In the genomic region with DNA sequence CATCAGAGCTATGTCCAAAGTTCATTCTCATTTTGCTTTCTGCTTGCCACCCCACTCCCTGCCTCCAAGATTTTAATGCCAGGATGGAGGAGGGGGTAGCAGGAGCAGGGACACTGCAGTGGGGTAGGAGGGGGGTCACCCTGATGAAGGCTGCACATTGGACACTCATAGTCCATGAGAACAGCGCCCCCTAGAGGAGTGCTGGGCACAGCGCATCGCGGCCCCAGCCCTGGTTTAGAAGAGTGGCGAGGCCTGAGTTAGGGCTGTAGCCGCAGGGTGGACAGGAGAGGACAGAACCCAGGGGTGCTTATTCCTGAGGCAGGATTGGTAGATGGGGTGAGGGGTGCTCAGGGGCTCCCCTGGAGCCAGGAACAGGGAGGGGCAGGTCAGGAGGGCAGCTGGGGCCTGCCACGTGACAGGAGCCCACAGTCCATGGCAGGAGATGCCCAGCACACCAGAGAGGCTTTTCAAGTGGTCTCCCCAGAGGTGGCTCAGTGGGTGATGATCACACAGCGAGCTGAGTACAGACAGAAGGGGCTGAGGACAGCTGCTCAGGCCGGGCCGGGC, we compare ENCODE assay signal across 8 cellular contexts.
A peak's percentile ranks its signal among the peaks of the same experiment; 100 is the strongest.
DNase-seq lines count a peak whose midpoint lies in the region; ATAC-seq and TF ChIP-seq lines count a peak whose summit lies in the region.

No MANE protein-coding gene starts in this region.

- H3F3A ChIP-seq in Loucy (ENCODE audit: low read depth) = no peaks in the 10 kb centered on the region

- DNase-seq in GM06990 (ENCODE audit: extremely low read depth, insufficient read length) = no peak
- peak; percentile 41 for DNase-seq in activated naive CD8-positive, alpha-beta T cell treated with anti-CD3 and anti-CD28 coated beads for 36 hours
- DNase-seq in lung microvascular endothelial cell (ENCODE audit: low read depth in 2 of 2) = peak; percentile 30 to 40
- DNase-seq in NCI-H774 (lab: John Stamatoyannopoulos, UW) = no peak
- no peak for DNase-seq in DMS79 treated with DMSO at 0.1 percent for 48 hours (lab: John Stamatoyannopoulos, UW)
- no peak for DNase-seq in NCI-H2171 (lab: John Stamatoyannopoulos, UW)

- H3K79me2 ChIP-seq in Loucy (ENCODE audit: insufficient read depth, low read length) = no peaks in the 10 kb centered on the region

- ATAC-seq in HG03342 (IDR thresholded peaks at IDR 0.05; ENCODE audit: unreplicated experiment) = no peak

- H3K27ac Mint-ChIP-seq in activated naive CD8-positive, alpha-beta T cell treated with anti-CD3 and anti-CD28 coated beads for 36 hours = no peak overlapping the region

- H3K4me3 ChIP-seq in GM06990 (replicated peaks; ENCODE audit: low read depth, low read length) = no peak overlapping the region
- no peak overlapping the region for H3K4me3 ChIP-seq in Loucy (ENCODE audit: low read length, poor library complexity, severe bottlenecking)

- H3K4me2 ChIP-seq in Loucy (ENCODE audit: low read depth, low read length, poor library complexity, severe bottlenecking) = no peak overlapping the region

- H4K20me1 ChIP-seq in Loucy (ENCODE audit: insufficient read depth, low read length, poor library complexity, severe bottlenecking) = no peaks in the 10 kb centered on the region

- H3K4me1 Mint-ChIP-seq in activated naive CD8-positive, alpha-beta T cell treated with anti-CD3 and anti-CD28 coated beads for 36 hours = no peaks in the 10 kb centered on the region

- no peaks in the 10 kb centered on the region for H3K9me3 Mint-ChIP-seq in activated naive CD8-positive, alpha-beta T cell treated with anti-CD3 and anti-CD28 coated beads for 36 hours

- H3K4me3 Mint-ChIP-seq in activated naive CD8-positive, alpha-beta T cell treated with anti-CD3 and anti-CD28 coated beads for 36 hours = no peak overlapping the region

- H2AFZ ChIP-seq in Loucy (ENCODE audit: low read length) = no peak overlapping the region

- no peaks in the 10 kb centered on the region for H3K9me2 ChIP-seq in Loucy (replicated peaks; ENCODE audit: low read depth, low read length)

- peak; percentile 87 for TF ChIP-seq CTCF in GM06990 (IDR thresholded peaks at IDR 0.05; ENCODE audit: insufficient read depth, low read length, poor library complexity, severe bottlenecking)
- peak; percentile 95 for TF ChIP-seq CTCF in Loucy (conservative IDR thresholded peaks at IDR 0.05; ENCODE audit: low read length)

- no peaks in the 10 kb centered on the region for H3K36me3 Mint-ChIP-seq in activated naive CD8-positive, alpha-beta T cell treated with anti-CD3 and anti-CD28 coated beads for 36 hours

- no peaks in the 10 kb centered on the region for H3K27me3 Mint-ChIP-seq in activated naive CD8-positive, alpha-beta T cell treated with anti-CD3 and anti-CD28 coated beads for 36 hours

- H3K9ac ChIP-seq in Loucy (ENCODE audit: low read depth, low read length, poor library complexity, severe bottlenecking) = no peak overlapping the region

- H3K27me3 ChIP-seq in GM06990 (replicated peaks; ENCODE audit: control insufficient read depth, insufficient read depth, low read length) (peaks cover under 1% of the 10 kb centered on the region; the same call in 1 of the 2 replicates), Loucy (ENCODE audit: insufficient read depth, low read length, poor library complexity, severe bottlenecking) (no peaks in the 10 kb centered on the region)

- H3K36me3 ChIP-seq in GM06990 (ENCODE audit: control insufficient read depth, insufficient read depth, low read length) (no peaks in the 10 kb centered on the region), Loucy (ENCODE audit: insufficient read depth, low read length) (no peaks in the 10 kb centered on the region)

- no peaks in the 10 kb centered on the region for H3K4me1 ChIP-seq in Loucy (ENCODE audit: insufficient read depth, low read length, poor library complexity, severe bottlenecking)

- no peaks in the 10 kb centered on the region for H3K9me3 ChIP-seq in Loucy (ENCODE audit: insufficient read depth, low read depth, low read length)

Comparison
In these comparisons a context has a peak if more than half of its experiments do, and no peak if none do; other contexts are left out.
1. DNase-seq: peak in activated naive CD8-positive, alpha-beta T cell treated with anti-CD3 and anti-CD28 coated beads for 36 hours (single experiment) and lung microvascular endothelial cell (2 of 2); none in GM06990 (single experiment), NCI-H774 (single experiment), DMS79 treated with DMSO at 0.1 percent for 48 hours (single experiment) and NCI-H2171 (single experiment).